ENCODE assay signal across 16 cellular contexts in genomic region chr13:100529666-100530065, GRCh38.
"Had no signal": no experiment of that assay in that cellular context is flagged by ENCODE, and none has a peak within 500 bp of the region (broad histone marks: within the 10 kb centered on the region; RNA-seq: fewer than 3 reads in every experiment).

No MANE protein-coding gene starts in this region.

- DNase-seq: cerebellar nuclear complex; dermis blood vessel endothelial cell; effector CD4-positive, alpha-beta T cell; heart right ventricle; hypothalamus; kidney glomerular epithelial cell; mammary epithelial cell; mucosa of descending colon; naive thymus-derived CD8-positive, alpha-beta T cell; occipital lobe; stimulated activated CD4-positive, alpha-beta T cell treated with anti-CD3 and anti-CD28 coated beads, Interleukin-2, amount 100 ng/mL, for 48 hours; stimulated activated naive CD4-positive, alpha-beta T cell treated with Interleukin-2 at 50 U/mL for 16 hours; trophoblast cell; uterus had no signal

- H3K27ac ChIP-seq: heart right ventricle had no signal

- H3K4me2 ChIP-seq: smooth muscle cell had no signal

- H3K4me3 Mint-ChIP-seq: naive thymus-derived CD8-positive, alpha-beta T cell; neural crest cell had no signal

- ATAC-seq: heart right ventricle; mucosa of descending colon; naive thymus-derived CD8-positive, alpha-beta T cell had no signal

- H3K27me3 Mint-ChIP-seq: naive thymus-derived CD8-positive, alpha-beta T cell had no signal

- H3K4me3 ChIP-seq: heart right ventricle, mucosa of descending colon, smooth muscle cell, uterus had no signal

- H3K36me3 ChIP-seq: uterus had no signal

- H3K9me3 ChIP-seq: mucosa of descending colon, uterus had no signal

- H3K27me3 ChIP-seq: heart right ventricle, uterus had no signal

- H3K4me1 ChIP-seq: heart right ventricle, uterus had no signal

- H3K9me3 Mint-ChIP-seq: neural crest cell had no signal
